Comparison of ENCODE assay signal across 1 cellular context in the genomic region with DNA sequence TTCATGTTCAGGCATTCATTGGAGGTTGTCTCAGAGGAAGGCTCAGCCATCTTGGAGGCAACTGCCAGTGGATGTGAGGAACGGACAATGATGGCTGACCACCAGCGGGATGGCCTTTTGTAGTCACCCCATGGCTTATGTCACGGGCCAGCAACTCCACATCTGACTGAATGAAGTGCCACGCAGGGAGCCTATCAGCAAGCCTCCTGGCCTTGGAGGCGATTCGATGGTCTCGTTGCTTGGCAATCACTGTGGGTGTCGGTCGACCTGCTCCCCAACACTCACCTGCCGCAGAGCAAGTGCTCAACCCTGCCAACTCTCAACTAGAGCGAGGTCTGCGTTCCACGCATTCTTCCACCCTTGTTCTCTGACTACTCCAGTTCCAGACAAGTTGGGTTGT.
TF ChIP-seq lines count a peak whose summit lies in the region.

No MANE protein-coding gene starts in this region.

TF ChIP-seq in IMR-90, 13 proteins besides CTCF, POLR2A, EP300 and RAD21 (continued from another document):
- TF ChIP-seq MAZ (IDR thresholded peaks at IDR 0.05; ENCODE audit: borderline replicate concordance, low read depth, low read length): no peak
- TF ChIP-seq SMC3 (IDR thresholded peaks at IDR 0.05; ENCODE audit: low read depth, low read length): no peak
- no peak for TF ChIP-seq NFE2L2 (IDR thresholded peaks at IDR 0.05; ENCODE audit: low read depth, low read length)
- no peak for TF ChIP-seq BHLHE40 (IDR thresholded peaks at IDR 0.05; ENCODE audit: low read depth, low read length)
- no peak for TF ChIP-seq FOS (IDR thresholded peaks at IDR 0.05; ENCODE audit: low read depth, low read length)
- TF ChIP-seq, protein P1, sequence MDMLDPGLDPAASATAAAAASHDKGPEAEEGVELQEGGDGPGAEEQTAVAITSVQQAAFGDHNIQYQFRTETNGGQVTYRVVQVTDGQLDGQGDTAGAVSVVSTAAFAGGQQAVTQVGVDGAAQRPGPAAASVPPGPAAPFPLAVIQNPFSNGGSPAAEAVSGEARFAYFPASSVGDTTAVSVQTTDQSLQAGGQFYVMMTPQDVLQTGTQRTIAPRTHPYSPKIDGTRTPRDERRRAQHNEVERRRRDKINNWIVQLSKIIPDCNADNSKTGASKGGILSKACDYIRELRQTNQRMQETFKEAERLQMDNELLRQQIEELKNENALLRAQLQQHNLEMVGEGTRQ (IDR thresholded peaks at IDR 0.05; ENCODE audit: low read depth, low read length): no peak
- TF ChIP-seq MAFK (IDR thresholded peaks at IDR 0.05; ENCODE audit: low read depth, low read length): no peak
- TF ChIP-seq MXI1 (IDR thresholded peaks at IDR 0.05; ENCODE audit: borderline replicate concordance, low read depth, low read length): no peak
- TF ChIP-seq RCOR1 (IDR thresholded peaks at IDR 0.05; ENCODE audit: insufficient replicate concordance, low read length): no peak
- TF ChIP-seq CEBPB (IDR thresholded peaks at IDR 0.05; ENCODE audit: low read depth, low read length): no peak
- TF ChIP-seq, protein P2, sequence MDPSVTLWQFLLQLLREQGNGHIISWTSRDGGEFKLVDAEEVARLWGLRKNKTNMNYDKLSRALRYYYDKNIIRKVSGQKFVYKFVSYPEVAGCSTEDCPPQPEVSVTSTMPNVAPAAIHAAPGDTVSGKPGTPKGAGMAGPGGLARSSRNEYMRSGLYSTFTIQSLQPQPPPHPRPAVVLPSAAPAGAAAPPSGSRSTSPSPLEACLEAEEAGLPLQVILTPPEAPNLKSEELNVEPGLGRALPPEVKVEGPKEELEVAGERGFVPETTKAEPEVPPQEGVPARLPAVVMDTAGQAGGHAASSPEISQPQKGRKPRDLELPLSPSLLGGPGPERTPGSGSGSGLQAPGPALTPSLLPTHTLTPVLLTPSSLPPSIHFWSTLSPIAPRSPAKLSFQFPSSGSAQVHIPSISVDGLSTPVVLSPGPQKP (IDR thresholded peaks at IDR 0.05; ENCODE audit: borderline replicate concordance, low read depth, low read length): no peak
- no peak for TF ChIP-seq CHD1 (IDR thresholded peaks at IDR 0.05; ENCODE audit: low read depth, low read length)
